Comparison of ENCODE assay signal across 1 cellular context in the genomic region with DNA sequence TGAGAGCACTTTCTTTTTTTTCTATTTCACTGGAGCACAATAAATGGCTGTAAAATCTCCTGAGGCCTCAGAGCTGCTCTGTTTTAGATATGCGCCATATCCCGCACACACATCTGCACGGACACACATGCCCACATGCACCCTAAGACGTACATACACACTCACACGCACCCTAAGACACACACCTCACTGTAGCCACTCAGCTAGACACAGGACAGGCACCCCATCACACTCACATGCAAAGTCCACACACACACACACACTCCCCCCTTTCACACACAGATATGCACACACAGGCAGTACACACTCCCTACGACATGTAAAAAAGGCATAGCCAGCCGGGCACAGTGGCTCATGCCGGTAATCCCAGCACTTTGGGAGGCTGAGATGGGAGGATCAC.
TF ChIP-seq lines count a peak whose summit lies in the region.

No MANE protein-coding gene starts in this region.

TF ChIP-seq in neural cell, 6 proteins besides CTCF, POLR2A, EP300 and RAD21:
- TF ChIP-seq EZH2 (IDR thresholded peaks at IDR 0.05; ENCODE audit: borderline replicate concordance, insufficient read depth, low read length, poor library complexity, severe bottlenecking) (no peak), POLR2AphosphoS5 (IDR thresholded peaks at IDR 0.05) (peak; percentile 7)
